18 cellular contexts compared by ENCODE assay signal in genomic region chr9:88438819-88439218, GRCh38. TPM values are rescaled to one million over a fixed set of nuclear protein-coding genes. Genes with fewer than 3 reads are reported as not detected.
DNase-seq lines count a peak whose midpoint lies in the region; ATAC-seq and TF ChIP-seq lines count a peak whose summit lies in the region.
"Had no signal": no experiment of that assay in that cellular context is flagged by ENCODE, and none has a peak within 500 bp of the region (broad histone marks: within the 10 kb centered on the region; RNA-seq: fewer than 3 reads in every experiment).

No MANE protein-coding gene starts in this region.

- H3K27ac Mint-ChIP-seq in activated naive CD4-positive, alpha-beta T cell treated with anti-CD3 and anti-CD28 coated beads, Interleukin-2, amount 50 U/mL, for 24 hours = peak overlapping the region; percentile 76
- peak overlapping the region; percentile 68 for H3K27ac Mint-ChIP-seq in memory B cell
- H3K27ac Mint-ChIP-seq: CD4-positive, alpha-beta T cell; IgD-negative memory B cell had no signal

- no peak for DNase-seq in activated naive CD4-positive, alpha-beta T cell treated with Interleukin-2 at 50 U/mL for 16 hours
- DNase-seq in SK-N-MC (ENCODE audit: low read depth, low spot score) (no peak), memory B cell (ENCODE audit: low spot score in 2 of 2) (no peak), germinal center (ENCODE audit: low spot score) (no peak), PC-9 (no peak), omental fat pad (ENCODE audit: low spot score) (no peak)
- DNase-seq: AML-193; Caco-2; CD4-positive, alpha-beta T cell; GDM1 had no signal

- H3K4me2 ChIP-seq in PC-9 = no peak overlapping the region
- H3K4me2 ChIP-seq: A549 had no signal

- peaks cover 55% of the 10 kb centered on the region for H3K36me3 ChIP-seq in SK-N-MC (ENCODE audit: insufficient read depth, low read length)
- H3K36me3 ChIP-seq in PC-9 (ENCODE audit: low read depth) = peaks cover 3% of the 10 kb centered on the region; the same call in 1 of the 2 replicates
- H3K36me3 ChIP-seq: HAP-1 had no signal

- H3K27me3 Mint-ChIP-seq in activated naive CD4-positive, alpha-beta T cell treated with anti-CD3 and anti-CD28 coated beads, Interleukin-2, amount 50 U/mL, for 24 hours = no peaks in the 10 kb centered on the region
- no peaks in the 10 kb centered on the region for H3K27me3 Mint-ChIP-seq in memory B cell
- H3K27me3 Mint-ChIP-seq: CD4-positive, alpha-beta T cell; IgD-negative memory B cell had no signal

- no peak overlapping the region for H2AFZ ChIP-seq in PC-9

- H3K9ac ChIP-seq in SK-N-MC (ENCODE audit: insufficient read length) = no peak overlapping the region

- H3K4me1 Mint-ChIP-seq in activated naive CD4-positive, alpha-beta T cell treated with anti-CD3 and anti-CD28 coated beads, Interleukin-2, amount 50 U/mL, for 24 hours = peaks cover 42% of the 10 kb centered on the region
- peaks cover 5% of the 10 kb centered on the region for H3K4me1 Mint-ChIP-seq in memory B cell

- H3K9me3 Mint-ChIP-seq in activated naive CD4-positive, alpha-beta T cell treated with anti-CD3 and anti-CD28 coated beads, Interleukin-2, amount 50 U/mL, for 24 hours = peaks cover 3% of the 10 kb centered on the region
- peaks cover 1% of the 10 kb centered on the region for H3K9me3 Mint-ChIP-seq in memory B cell
- H3K9me3 Mint-ChIP-seq: CD4-positive, alpha-beta T cell had no signal

- H3K27ac ChIP-seq in SK-N-MC (peak overlapping the region; percentile 35), PC-9 (no peak overlapping the region)
- H3K27ac ChIP-seq: 22Rv1, A549, C4-2B had no signal

- POLR2A ChIA-PET in PC-9 (lab: Charles Lee; ENCODE audit: unreplicated experiment) = no interaction called here

- H3K9me2 ChIP-seq in PC-9 (ENCODE audit: insufficient read depth) = no peaks in the 10 kb centered on the region

- H3K4me3 ChIP-seq in SK-N-MC (no peak overlapping the region), PC-9 (no peak overlapping the region)
- H3K4me3 ChIP-seq: A549, HAP-1 had no signal

- H4K20me1 ChIP-seq in PC-9 (ENCODE audit: insufficient read depth) = no peaks in the 10 kb centered on the region; the same call in 1 of the 2 replicates

- no peaks in the 10 kb centered on the region for H3K9me3 ChIP-seq in SK-N-MC (ENCODE audit: low read depth, low read length)
- no peaks in the 10 kb centered on the region for H3K9me3 ChIP-seq in PC-9 (ENCODE audit: insufficient read depth, low read depth)
- H3K9me3 ChIP-seq: A549, Caco-2, HAP-1 had no signal

- TF ChIP-seq CTCF in PC-9 (conservative IDR thresholded peaks at IDR 0.05) (no peak), omental fat pad (IDR thresholded peaks at IDR 0.05) (no peak)

- ATAC-seq in memory B cell (ENCODE audit: low read depth) = no peak
- ATAC-seq in GM19328 (IDR thresholded peaks at IDR 0.05; ENCODE audit: unreplicated experiment) = no peak
- ATAC-seq in omental fat pad (ENCODE audit: low FRiP score) = no peak
- ATAC-seq: A549, HepG2 had no signal

- intact Hi-C loops in PC-9 (cut with micrococcal nuclease; ENCODE audit: unreplicated experiment) = no loop called here

- H3K27me3 ChIP-seq in PC-9 (ENCODE audit: insufficient read depth, low read depth) = no peaks in the 10 kb centered on the region

- BruUV-seq in PC-9 (replicated peaks; lab: Mats Ljungman, UMichigan) = no TSS peak

- 0 out of 2 replicates have a peak, but pooled peaks cover 2% of the 10 kb centered on the region for H3K4me1 ChIP-seq in PC-9 (replicated peaks; ENCODE audit: insufficient read depth)

- H3F3A ChIP-seq in PC-9 (ENCODE audit: insufficient read depth, low read depth) = no peaks in the 10 kb centered on the region; the same call in 1 of the 2 replicates

- CTCF ChIA-PET in PC-9 (lab: Charles Lee) = no interaction called here

- no peak overlapping the region for H3K4me3 Mint-ChIP-seq in activated naive CD4-positive, alpha-beta T cell treated with anti-CD3 and anti-CD28 coated beads, Interleukin-2, amount 50 U/mL, for 24 hours
- no peak overlapping the region for H3K4me3 Mint-ChIP-seq in memory B cell
- H3K4me3 Mint-ChIP-seq: CD4-positive, alpha-beta T cell; IgD-negative memory B cell had no signal

- H3K79me2 ChIP-seq in PC-9 (ENCODE audit: low read depth) = peaks cover 74% of the 10 kb centered on the region

- H3K36me3 Mint-ChIP-seq in activated naive CD4-positive, alpha-beta T cell treated with anti-CD3 and anti-CD28 coated beads, Interleukin-2, amount 50 U/mL, for 24 hours = peaks cover 39% of the 10 kb centered on the region
- H3K36me3 Mint-ChIP-seq in memory B cell = peaks cover 48% of the 10 kb centered on the region

RNA-seq across cellular contexts. Expression of gene SPIN1, which starts 50.6 kb away (rescaled TPM):
- 102 and 112 TPM in 2 replicates for total RNA-seq in PC-9 (2021)
- 10 to 100 TPM; 44.8 to 66.4 (median 49.1) TPM for total RNA-seq in omental fat pad
